30 cellular contexts compared by ENCODE assay signal in the genomic region with DNA sequence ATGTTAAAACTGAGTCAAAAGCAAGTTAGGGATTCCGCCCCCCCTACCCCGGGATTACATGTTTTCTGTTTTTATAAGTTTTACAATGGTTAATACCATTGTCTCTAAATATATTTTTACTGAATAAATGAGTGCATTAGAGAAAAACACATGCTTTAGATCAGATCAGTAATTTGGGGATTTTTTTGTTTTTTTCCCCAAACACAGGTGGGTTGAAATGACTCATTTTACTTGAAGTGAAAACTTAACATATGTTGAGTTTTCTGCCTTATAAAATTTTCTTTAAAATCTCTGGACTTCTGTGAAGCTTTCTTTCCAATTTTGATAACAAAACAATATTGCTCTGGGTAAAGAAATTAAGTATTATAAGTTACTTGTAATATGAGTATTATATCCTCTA.
"Had no signal": no experiment of that assay in that cellular context is flagged by ENCODE, and none has a peak within 500 bp of the region (broad histone marks: within the 10 kb centered on the region; RNA-seq: fewer than 3 reads in every experiment).

No MANE protein-coding gene starts in this region.

- H3K27ac ChIP-seq: adrenal gland, body of pancreas, cardiac muscle cell, colonic mucosa, VCaP had no signal

- FAIRE-seq: frontal cortex had no signal

- H3K4me1 Mint-ChIP-seq: activated CD4-positive, alpha-beta T cell treated with anti-CD3 and anti-CD28 coated beads, Interleukin-2, amount 10 ng/mL, durations not matched to agents 7 days and 5 days; activated naive CD8-positive, alpha-beta T cell treated with anti-CD3 and anti-CD28 coated beads for 36 hours; WTC11 had no signal

- H3K9me3 ChIP-seq: body of pancreas, colonic mucosa had no signal

- H3K4me3 Mint-ChIP-seq: activated CD4-positive, alpha-beta T cell treated with anti-CD3 and anti-CD28 coated beads, Interleukin-2, amount 10 ng/mL, durations not matched to agents 7 days and 5 days; activated CD8-positive, alpha-beta T cell treated with anti-CD3 and anti-CD28 coated beads for 36 hours; activated naive CD4-positive, alpha-beta T cell treated with anti-CD3 and anti-CD28 coated beads for 36 hours; activated naive CD4-positive, alpha-beta T cell treated with anti-CD3 and anti-CD28 coated beads, Interleukin-2, amount 50 U/mL, for 24 hours; activated naive CD8-positive, alpha-beta T cell treated with anti-CD3 and anti-CD28 coated beads for 36 hours; activated naive CD8-positive, alpha-beta T cell treated with anti-CD3 and anti-CD28 coated beads, Interleukin-2, amount 50 U/mL, for 24 hours; activated T-cell treated with anti-CD3 and anti-CD28 coated beads, Interleukin-2, amount 50 U/mL, for 4 hours; activated T-helper 1 cell treated with anti-CD3 and anti-CD28 coated beads, Interleukin-12 subunit alpha, Interleukin-12 subunit beta, Interleukin-2, Interleukin-4 antibody, amounts not matched to agents 30 ng/mL and 10 ng/mL and 1 ng/mL, durations not matched to agents 14 hours and 24 hours and 36 hours; WTC11 had no signal

- DNase-seq: activated CD4-positive, alpha-beta T cell treated with anti-CD3 and anti-CD28 coated beads for 1 hour; activated CD4-positive, alpha-beta T cell treated with anti-CD3 and anti-CD28 coated beads for 4 hours; activated CD4-positive, alpha-beta T cell treated with anti-CD3 and anti-CD28 coated beads, Interleukin-2, amount 10 ng/mL, durations not matched to agents 7 days and 5 days; activated CD4-positive, alpha-beta T cell treated with anti-CD3 and anti-CD28 coated beads, Interleukin-2, amount 50 U/mL, for 4 hours; activated CD8-positive, alpha-beta memory T cell treated with anti-CD3 and anti-CD28 coated beads for 24 hours; activated CD8-positive, alpha-beta T cell treated with anti-CD3 and anti-CD28 coated beads for 36 hours; activated effector memory CD4-positive, alpha-beta T cell treated with anti-CD3 and anti-CD28 coated beads, Interleukin-2, amount 50 U/mL, for 16 hours; activated naive CD4-positive, alpha-beta T cell treated with anti-CD3 and anti-CD28 coated beads for 36 hours; activated naive CD8-positive, alpha-beta T cell treated with anti-CD3 and anti-CD28 coated beads for 36 hours; activated naive CD8-positive, alpha-beta T cell treated with anti-CD3 and anti-CD28 coated beads, Interleukin-2, amount 50 U/mL, for 24 hours; activated T-cell treated with anti-CD3 and anti-CD28 coated beads, Interleukin-2, amount 50 U/mL, for 4 hours; adrenal gland; amygdala; aorta; body of pancreas; central memory CD4-positive, alpha-beta T cell; cerebellar nuclear complex; colonic mucosa; effector CD8-positive, alpha-beta T cell; foreskin fibroblast; head of caudate nucleus; T-helper 2 cell had no signal

- ATAC-seq: activated CD8-positive, alpha-beta T cell treated with anti-CD3 and anti-CD28 coated beads for 36 hours; activated naive CD8-positive, alpha-beta T cell treated with anti-CD3 and anti-CD28 coated beads, Interleukin-2, amount 50 U/mL, for 24 hours; activated T-cell treated with anti-CD3 and anti-CD28 coated beads, Interleukin-2, amount 50 U/mL, for 4 hours; body of pancreas; esophagus mucosa; WTC11 had no signal

- H3K36me3 ChIP-seq: adrenal gland, colonic mucosa had no signal

- H3K4me3 ChIP-seq: adrenal gland, body of pancreas, cardiac muscle cell, colonic mucosa had no signal

- H3K9me3 Mint-ChIP-seq: activated CD4-positive, alpha-beta T cell treated with anti-CD3 and anti-CD28 coated beads, Interleukin-2, amount 10 ng/mL, durations not matched to agents 7 days and 5 days; activated CD8-positive, alpha-beta T cell treated with anti-CD3 and anti-CD28 coated beads for 36 hours; activated naive CD4-positive, alpha-beta T cell treated with anti-CD3 and anti-CD28 coated beads for 36 hours; activated naive CD4-positive, alpha-beta T cell treated with anti-CD3 and anti-CD28 coated beads, Interleukin-2, amount 50 U/mL, for 24 hours; activated naive CD8-positive, alpha-beta T cell treated with anti-CD3 and anti-CD28 coated beads for 36 hours; activated naive CD8-positive, alpha-beta T cell treated with anti-CD3 and anti-CD28 coated beads, Interleukin-2, amount 50 U/mL, for 24 hours; activated T-cell treated with anti-CD3 and anti-CD28 coated beads, Interleukin-2, amount 50 U/mL, for 4 hours; activated T-helper 1 cell treated with anti-CD3 and anti-CD28 coated beads, Interleukin-12 subunit alpha, Interleukin-12 subunit beta, Interleukin-2, Interleukin-4 antibody, amounts not matched to agents 30 ng/mL and 10 ng/mL and 1 ng/mL, durations not matched to agents 14 hours and 24 hours and 36 hours; activated T-helper 2 cell treated with anti-CD3 and anti-CD28 coated beads, Interferon-gamma antibody, Interleukin-2, Interleukin-4, amounts not matched to agents 10 μg/mL and 5 μg/mL and 100 μg/mL, durations not matched to agents 14 hours and 24 hours and 36 hours; WTC11 had no signal

- H3K27ac Mint-ChIP-seq: activated CD4-positive, alpha-beta T cell treated with anti-CD3 and anti-CD28 coated beads, Interleukin-2, amount 10 ng/mL, durations not matched to agents 7 days and 5 days; activated CD8-positive, alpha-beta T cell treated with anti-CD3 and anti-CD28 coated beads for 36 hours; activated naive CD4-positive, alpha-beta T cell treated with anti-CD3 and anti-CD28 coated beads for 36 hours; activated naive CD8-positive, alpha-beta T cell treated with anti-CD3 and anti-CD28 coated beads for 36 hours; activated naive CD8-positive, alpha-beta T cell treated with anti-CD3 and anti-CD28 coated beads, Interleukin-2, amount 50 U/mL, for 24 hours; activated T-helper 1 cell treated with anti-CD3 and anti-CD28 coated beads, Interleukin-12 subunit alpha, Interleukin-12 subunit beta, Interleukin-2, Interleukin-4 antibody, amounts not matched to agents 30 ng/mL and 10 ng/mL and 1 ng/mL, durations not matched to agents 14 hours and 24 hours and 36 hours; activated T-helper 2 cell treated with anti-CD3 and anti-CD28 coated beads, Interferon-gamma antibody, Interleukin-2, Interleukin-4, amounts not matched to agents 10 μg/mL and 5 μg/mL and 100 μg/mL, durations not matched to agents 14 hours and 24 hours and 36 hours; WTC11 had no signal

- H3K4me1 ChIP-seq: adrenal gland, body of pancreas, colonic mucosa had no signal

- H3K27me3 ChIP-seq: adrenal gland, body of pancreas, cardiac muscle cell, colonic mucosa had no signal

- H3K27me3 Mint-ChIP-seq: activated CD4-positive, alpha-beta T cell treated with anti-CD3 and anti-CD28 coated beads, Interleukin-2, amount 10 ng/mL, durations not matched to agents 7 days and 5 days; activated CD8-positive, alpha-beta T cell treated with anti-CD3 and anti-CD28 coated beads for 36 hours; activated naive CD4-positive, alpha-beta T cell treated with anti-CD3 and anti-CD28 coated beads, Interleukin-2, amount 50 U/mL, for 24 hours; activated naive CD8-positive, alpha-beta T cell treated with anti-CD3 and anti-CD28 coated beads for 36 hours; activated naive CD8-positive, alpha-beta T cell treated with anti-CD3 and anti-CD28 coated beads, Interleukin-2, amount 50 U/mL, for 24 hours had no signal
